In the genomic region with DNA sequence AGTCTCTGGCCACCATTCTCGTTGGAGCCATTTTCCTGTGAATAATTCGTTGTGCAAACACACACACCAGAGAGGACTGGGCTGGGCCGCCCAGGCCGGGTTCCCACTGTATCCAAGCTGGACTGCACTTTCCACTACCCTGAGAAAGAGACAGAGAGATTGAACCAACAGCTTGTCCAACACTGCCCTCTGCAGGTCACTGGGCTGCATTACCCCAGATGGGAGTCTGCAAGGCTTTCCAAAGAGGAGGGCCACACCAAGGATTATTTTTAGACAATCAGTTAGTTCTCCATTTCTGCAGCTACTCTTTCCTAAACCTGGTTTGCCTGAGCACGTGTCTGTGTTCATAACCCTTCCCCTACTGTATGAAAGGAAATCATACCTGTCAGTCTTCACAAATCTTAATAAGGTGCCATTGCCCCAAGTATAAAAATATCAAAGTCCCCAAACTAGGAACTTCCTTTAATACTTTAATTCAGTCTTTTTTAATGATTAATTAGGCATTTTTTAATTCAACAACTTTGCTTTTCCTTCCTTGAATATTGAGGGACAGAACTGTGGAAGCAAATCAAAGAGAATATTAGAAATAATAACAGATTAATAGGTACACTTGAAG, we compare ENCODE assay signal across 1 cellular context.
TF ChIP-seq lines count a peak whose summit lies in the region.

No MANE protein-coding gene starts in this region.

TF ChIP-seq in HepG2, 621 proteins besides CTCF, POLR2A, EP300 and RAD21 (continued from another document and continues in another):
- TF ChIP-seq ATRX (CRISPR knock-in tag; IDR thresholded peaks at IDR 0.05; ENCODE audit: borderline replicate concordance) (no peak), ZBTB38 (CRISPR knock-in tag; IDR thresholded peaks at IDR 0.05) (no peak), HDAC6 (IDR thresholded peaks at IDR 0.05; ENCODE audit: low read depth, low read length) (no peak), CHCHD3 (CRISPR knock-in tag; IDR thresholded peaks at IDR 0.05) (no peak), ATF4 (CRISPR knock-in tag; IDR thresholded peaks at IDR 0.05) (no peak), PHF8 (CRISPR knock-in tag; IDR thresholded peaks at IDR 0.05) (no peak), ZNF12 (CRISPR knock-in tag; IDR thresholded peaks at IDR 0.05) (no peak), TSC22D2 (CRISPR knock-in tag; IDR thresholded peaks at IDR 0.05; ENCODE audit: borderline replicate concordance) (no peak), ZNF224 (CRISPR knock-in tag; IDR thresholded peaks at IDR 0.05) (no peak), ZBTB1 (CRISPR knock-in tag; IDR thresholded peaks at IDR 0.05; ENCODE audit: borderline replicate concordance) (no peak), CREB1 (IDR thresholded peaks at IDR 0.05) (no peak), CREB1 (CRISPR knock-in tag; IDR thresholded peaks at IDR 0.05) (no peak), ARID4A (CRISPR knock-in tag; IDR thresholded peaks at IDR 0.05; ENCODE audit: borderline replicate concordance) (no peak), KDM2A (CRISPR knock-in tag; IDR thresholded peaks at IDR 0.05; ENCODE audit: borderline replicate concordance, low read depth) (no peak), ZNF709 (CRISPR knock-in tag; IDR thresholded peaks at IDR 0.05) (no peak), BRCA1 (CRISPR knock-in tag; IDR thresholded peaks at IDR 0.05) (no peak), ETV6 (CRISPR knock-in tag; conservative IDR thresholded peaks at IDR 0.05) (no peak), ATF6 (CRISPR knock-in tag; conservative IDR thresholded peaks at IDR 0.05) (no peak), ZNF235 (CRISPR knock-in tag; IDR thresholded peaks at IDR 0.05; ENCODE audit: borderline replicate concordance) (no peak), ZNF180 (CRISPR knock-in tag; IDR thresholded peaks at IDR 0.05; ENCODE audit: borderline replicate concordance, low read depth) (no peak), CCAR2 (optimal IDR thresholded peaks at IDR 0.05; ENCODE audit: low read depth, low read length) (no peak), ZNF720 (CRISPR knock-in tag; IDR thresholded peaks at IDR 0.05) (no peak), ZNF788 (CRISPR knock-in tag; IDR thresholded peaks at IDR 0.05; ENCODE audit: borderline replicate concordance) (no peak), SMYD3 (CRISPR knock-in tag; IDR thresholded peaks at IDR 0.05) (no peak), TEF (CRISPR knock-in tag; IDR thresholded peaks at IDR 0.05) (no peak), ZNF383 (CRISPR knock-in tag; IDR thresholded peaks at IDR 0.05; ENCODE audit: borderline replicate concordance) (no peak), E2F1 (CRISPR knock-in tag; IDR thresholded peaks at IDR 0.05) (no peak), HOXD1 (CRISPR knock-in tag; IDR thresholded peaks at IDR 0.05) (no peak), JARID2 (CRISPR knock-in tag; IDR thresholded peaks at IDR 0.05; ENCODE audit: insufficient replicate concordance) (no peak), CBX5 (CRISPR knock-in tag; IDR thresholded peaks at IDR 0.05; ENCODE audit: borderline replicate concordance) (0 out of 2 replicates have a peak, but pooled peaks have one; percentile 61), CEBPB (IDR thresholded peaks at IDR 0.05; ENCODE audit: borderline replicate concordance, low read depth, low read length) (no peak), ZNF879 (CRISPR knock-in tag; IDR thresholded peaks at IDR 0.05) (no peak), TCF12 (IDR thresholded peaks at IDR 0.05) (no peak), TCF12 (CRISPR knock-in tag; IDR thresholded peaks at IDR 0.05) (no peak), TERF1 (CRISPR knock-in tag; IDR thresholded peaks at IDR 0.05) (no peak), SNRNP70 (IDR thresholded peaks at IDR 0.05; ENCODE audit: low read depth, low read length) (no peak), FOXK2 (IDR thresholded peaks at IDR 0.05) (no peak), ZNF660 (CRISPR knock-in tag; IDR thresholded peaks at IDR 0.05; ENCODE audit: borderline replicate concordance, low read depth) (no peak), ZNF451 (CRISPR knock-in tag; IDR thresholded peaks at IDR 0.05) (no peak), RBAK (CRISPR knock-in tag; IDR thresholded peaks at IDR 0.05) (no peak), RAD51 (IDR thresholded peaks at IDR 0.05; ENCODE audit: borderline replicate concordance) (no peak)
- TF ChIP-seq, protein P1, sequence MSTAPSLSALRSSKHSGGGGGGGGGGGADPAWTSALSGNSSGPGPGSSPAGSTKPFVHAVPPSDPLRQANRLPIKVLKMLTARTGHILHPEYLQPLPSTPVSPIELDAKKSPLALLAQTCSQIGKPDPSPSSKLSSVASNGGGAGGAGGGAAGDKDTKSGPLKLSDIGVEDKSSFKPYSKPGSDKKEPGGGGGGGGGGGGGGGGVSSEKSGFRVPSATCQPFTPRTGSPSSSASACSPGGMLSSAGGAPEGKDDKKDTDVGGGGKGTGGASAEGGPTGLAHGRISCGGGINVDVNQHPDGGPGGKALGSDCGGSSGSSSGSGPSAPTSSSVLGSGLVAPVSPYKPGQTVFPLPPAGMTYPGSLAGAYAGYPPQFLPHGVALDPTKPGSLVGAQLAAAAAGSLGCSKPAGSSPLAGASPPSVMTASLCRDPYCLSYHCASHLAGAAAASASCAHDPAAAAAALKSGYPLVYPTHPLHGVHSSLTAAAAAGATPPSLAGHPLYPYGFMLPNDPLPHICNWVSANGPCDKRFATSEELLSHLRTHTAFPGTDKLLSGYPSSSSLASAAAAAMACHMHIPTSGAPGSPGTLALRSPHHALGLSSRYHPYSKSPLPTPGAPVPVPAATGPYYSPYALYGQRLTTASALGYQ (CRISPR knock-in tag; IDR thresholded peaks at IDR 0.05): no peak
- TF ChIP-seq, protein P2, sequence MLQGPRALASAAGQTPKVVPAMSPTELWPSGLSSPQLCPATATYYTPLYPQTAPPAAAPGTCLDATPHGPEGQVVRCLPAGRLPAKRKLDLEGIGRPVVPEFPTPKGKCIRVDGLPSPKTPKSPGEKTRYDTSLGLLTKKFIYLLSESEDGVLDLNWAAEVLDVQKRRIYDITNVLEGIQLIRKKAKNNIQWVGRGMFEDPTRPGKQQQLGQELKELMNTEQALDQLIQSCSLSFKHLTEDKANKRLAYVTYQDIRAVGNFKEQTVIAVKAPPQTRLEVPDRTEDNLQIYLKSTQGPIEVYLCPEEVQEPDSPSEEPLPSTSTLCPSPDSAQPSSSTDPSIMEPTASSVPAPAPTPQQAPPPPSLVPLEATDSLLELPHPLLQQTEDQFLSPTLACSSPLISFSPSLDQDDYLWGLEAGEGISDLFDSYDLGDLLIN (CRISPR knock-in tag; IDR thresholded peaks at IDR 0.05; ENCODE audit: borderline replicate concordance): no peak
- TF ChIP-seq, protein P3, sequence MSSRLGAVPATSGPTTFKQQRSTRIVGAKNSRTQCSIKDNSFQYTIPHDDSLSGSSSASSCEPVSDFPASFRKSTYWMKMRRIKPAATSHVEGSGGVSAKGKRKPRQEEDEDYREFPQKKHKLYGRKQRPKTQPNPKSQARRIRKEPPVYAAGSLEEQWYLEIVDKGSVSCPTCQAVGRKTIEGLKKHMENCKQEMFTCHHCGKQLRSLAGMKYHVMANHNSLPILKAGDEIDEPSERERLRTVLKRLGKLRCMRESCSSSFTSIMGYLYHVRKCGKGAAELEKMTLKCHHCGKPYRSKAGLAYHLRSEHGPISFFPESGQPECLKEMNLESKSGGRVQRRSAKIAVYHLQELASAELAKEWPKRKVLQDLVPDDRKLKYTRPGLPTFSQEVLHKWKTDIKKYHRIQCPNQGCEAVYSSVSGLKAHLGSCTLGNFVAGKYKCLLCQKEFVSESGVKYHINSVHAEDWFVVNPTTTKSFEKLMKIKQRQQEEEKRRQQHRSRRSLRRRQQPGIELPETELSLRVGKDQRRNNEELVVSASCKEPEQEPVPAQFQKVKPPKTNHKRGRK (CRISPR knock-in tag; IDR thresholded peaks at IDR 0.05): no peak
- TF ChIP-seq, protein P4, sequence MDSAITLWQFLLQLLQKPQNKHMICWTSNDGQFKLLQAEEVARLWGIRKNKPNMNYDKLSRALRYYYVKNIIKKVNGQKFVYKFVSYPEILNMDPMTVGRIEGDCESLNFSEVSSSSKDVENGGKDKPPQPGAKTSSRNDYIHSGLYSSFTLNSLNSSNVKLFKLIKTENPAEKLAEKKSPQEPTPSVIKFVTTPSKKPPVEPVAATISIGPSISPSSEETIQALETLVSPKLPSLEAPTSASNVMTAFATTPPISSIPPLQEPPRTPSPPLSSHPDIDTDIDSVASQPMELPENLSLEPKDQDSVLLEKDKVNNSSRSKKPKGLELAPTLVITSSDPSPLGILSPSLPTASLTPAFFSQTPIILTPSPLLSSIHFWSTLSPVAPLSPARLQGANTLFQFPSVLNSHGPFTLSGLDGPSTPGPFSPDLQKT (CRISPR knock-in tag; IDR thresholded peaks at IDR 0.05; ENCODE audit: borderline replicate concordance): no peak
- TF ChIP-seq, protein P5, sequence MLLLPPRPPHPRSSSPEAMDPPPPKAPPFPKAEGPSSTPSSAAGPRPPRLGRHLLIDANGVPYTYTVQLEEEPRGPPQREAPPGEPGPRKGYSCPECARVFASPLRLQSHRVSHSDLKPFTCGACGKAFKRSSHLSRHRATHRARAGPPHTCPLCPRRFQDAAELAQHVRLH (CRISPR knock-in tag; IDR thresholded peaks at IDR 0.05; ENCODE audit: borderline replicate concordance, low read depth): peak; percentile 35; the same call in 1 of the 2 replicates
